Comparison of ENCODE assay signal across 17 cellular contexts in the genomic region with DNA sequence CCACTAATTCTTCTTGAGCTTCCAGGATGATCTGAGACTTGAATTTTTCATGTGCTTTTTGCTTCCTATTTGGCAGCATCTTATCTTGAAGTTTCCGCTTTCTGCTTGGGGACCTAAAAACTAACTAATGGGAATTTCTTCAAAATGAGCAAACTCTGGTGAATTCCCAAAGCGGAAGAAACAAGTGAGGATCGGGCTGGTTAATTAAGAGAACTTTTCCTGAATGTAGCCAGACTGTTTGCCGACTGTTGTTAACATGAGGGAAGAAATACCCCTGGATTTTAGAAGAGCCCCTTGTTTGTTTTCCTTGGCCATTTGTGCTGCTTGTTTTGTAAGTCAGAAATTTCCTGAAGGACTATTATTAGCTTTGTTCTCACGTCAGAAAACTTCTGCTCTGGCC. TPM values are rescaled to one million over a fixed set of nuclear protein-coding genes. Genes with fewer than 3 reads are reported as not detected.
"Had no signal": no experiment of that assay in that cellular context is flagged by ENCODE, and none has a peak within 500 bp of the region (broad histone marks: within the 10 kb centered on the region; RNA-seq: fewer than 3 reads in every experiment).

No MANE protein-coding gene starts in this region.

- ATAC-seq: natural killer cell treated with Interleukin-12 subunit alpha and Interleukin-12 subunit beta and Interleukin-15 and Interleukin-18, amount 100 ng/mL, for 72 hours had no signal

- H3K36me3 Mint-ChIP-seq: activated naive CD8-positive, alpha-beta T cell; natural killer cell treated with Interleukin-12 subunit alpha and Interleukin-12 subunit beta and Interleukin-15 and Interleukin-18, amount 100 ng/mL, for 72 hours; type B pancreatic cell had no signal

- DNase-seq: activated CD4-positive, alpha-beta memory T cell treated with anti-CD3 and anti-CD28 coated beads, Interleukin-2, amount 10 ng/mL, durations not matched to agents 7 days and 5 days; activated CD4-positive, alpha-beta T cell treated with anti-CD3 and anti-CD28 coated beads for 1 hour; activated gamma-delta T cell; activated T-cell treated with anti-CD3 and anti-CD28 coated beads, Interleukin-2, amount 50 U/mL, for 48 hours; central memory CD4-positive, alpha-beta T cell; cortex of kidney; effector memory CD4-positive, alpha-beta T cell; kidney glomerular epithelial cell; nucleus accumbens; RPMI8226; T-helper 9 cell had no signal

- H3K27me3 Mint-ChIP-seq: type B pancreatic cell had no signal

- H3K4me3 Mint-ChIP-seq: activated CD4-positive, alpha-beta memory T cell treated with anti-CD3 and anti-CD28 coated beads, Interleukin-2, amount 10 ng/mL, durations not matched to agents 7 days and 5 days; activated naive CD8-positive, alpha-beta T cell; natural killer cell treated with Interleukin-12 subunit alpha and Interleukin-12 subunit beta and Interleukin-15 and Interleukin-18, amount 100 ng/mL, for 72 hours; type B pancreatic cell had no signal

- H3K4me1 Mint-ChIP-seq: activated CD4-positive, alpha-beta memory T cell treated with anti-CD3 and anti-CD28 coated beads, Interleukin-2, amount 10 ng/mL, durations not matched to agents 7 days and 5 days had no signal

- H3K27ac Mint-ChIP-seq: activated CD4-positive, alpha-beta memory T cell treated with anti-CD3 and anti-CD28 coated beads, Interleukin-2, amount 10 ng/mL, durations not matched to agents 7 days and 5 days; activated naive CD8-positive, alpha-beta T cell; natural killer cell treated with Interleukin-12 subunit alpha and Interleukin-12 subunit beta and Interleukin-15 and Interleukin-18, amount 100 ng/mL, for 72 hours; type B pancreatic cell had no signal

- H3K27ac ChIP-seq: skin epidermis had no signal

- H3K9me3 Mint-ChIP-seq: activated CD4-positive, alpha-beta memory T cell treated with anti-CD3 and anti-CD28 coated beads, Interleukin-2, amount 10 ng/mL, durations not matched to agents 7 days and 5 days; natural killer cell treated with Interleukin-12 subunit alpha and Interleukin-12 subunit beta and Interleukin-15 and Interleukin-18, amount 100 ng/mL, for 72 hours; type B pancreatic cell had no signal

- H3K4me3 ChIP-seq: lung, skin epidermis had no signal

RNA-seq across cellular contexts. Expression of a gene that starts 6.1 kb away (rescaled TPM):
- total RNA-seq: activated CD4-positive, alpha-beta memory T cell treated with anti-CD3 and anti-CD28 coated beads, Interleukin-2, amount 10 ng/mL, durations not matched to agents 7 days and 5 days; epithelial cell of proximal tubule; natural killer cell treated with Interleukin-12 subunit alpha and Interleukin-12 subunit beta and Interleukin-15 and Interleukin-18, amount 100 ng/mL, for 72 hours had no signal

RNA-seq across cellular contexts. Expression of a gene that starts 28.6 kb away (rescaled TPM):
- total RNA-seq: epithelial cell of proximal tubule had no signal
